23 cellular contexts compared by ENCODE assay signal in genomic region chr13:63741029-63741813, GRCh38.
DNase-seq lines count a peak whose midpoint lies in the region; ATAC-seq and TF ChIP-seq lines count a peak whose summit lies in the region.
"Had no signal": no experiment of that assay in that cellular context is flagged by ENCODE, and none has a peak within 500 bp of the region (broad histone marks: within the 10 kb centered on the region; RNA-seq: fewer than 3 reads in every experiment).

No MANE protein-coding gene starts in this region.

- H3K9me3 Mint-ChIP-seq in chondrocyte (ENCODE audit: low read depth) (peaks cover 5% of the 10 kb centered on the region), MCF 10A (ENCODE audit: unreplicated experiment) (no peaks in the 10 kb centered on the region)

- TF ChIP-seq CTCF in chondrocyte (IDR thresholded peaks at IDR 0.05) (no peak), lower lobe of right lung (IDR thresholded peaks at IDR 0.05) (no peak), upper lobe of left lung (IDR thresholded peaks at IDR 0.05) (no peak), MCF 10A (IDR thresholded peaks at IDR 0.05; ENCODE audit: unreplicated experiment) (no peak)

- H3K9me3 ChIP-seq in lower lobe of right lung, result no peaks in the 10 kb centered on the region
- H3K9me3 ChIP-seq in upper lobe of left lung, result peaks cover 0 to 22% (median 5%) of the 10 kb centered on the region in 4 donors
- H3K9me3 ChIP-seq: SJCRH30 had no signal

- no peak overlapping the region for H3K27ac ChIP-seq in lower lobe of right lung
- no peak overlapping the region for H3K27ac ChIP-seq in upper lobe of left lung
- H3K27ac ChIP-seq: KMS-11, Peyer's patch, SJCRH30 had no signal

- TF ChIP-seq POLR2A in upper lobe of left lung (IDR thresholded peaks at IDR 0.05), result no peak

- DNase-seq in activated gamma-delta T cell (lab: John Stamatoyannopoulos, UW) (peak; percentile 3), activated gamma-delta T cell treated with Interleukin-2 at 50 U/mL for 16 hours (no peak), chondrocyte (ENCODE audit: low spot score) (peak; percentile 88), lower lobe of right lung (peak; percentile 24), upper lobe of left lung (peak; percentile 13 to 57), MCF 10A (ENCODE audit: unreplicated experiment) (no peak)
- DNase-seq: AML-193, C1 segment of cervical spinal cord, Calu3, IMR-90, NCI-H1105, NCI-H146, NCI-H2029, NCI-H226, NCI-H524, NCI-H774, Peyer's patch, SJCRH30 had no signal

- H3K4me1 Mint-ChIP-seq in chondrocyte (ENCODE audit: low read depth), result no peaks in the 10 kb centered on the region
- H3K4me1 Mint-ChIP-seq in MCF 10A (ENCODE audit: insufficient read depth, unreplicated experiment), result no peaks in the 10 kb centered on the region
- H3K4me1 Mint-ChIP-seq: CD8-positive, alpha-beta memory T cell; GM23338 had no signal

- H3K4me3 Mint-ChIP-seq in chondrocyte (ENCODE audit: unreplicated experiment), result no peak overlapping the region
- no peak overlapping the region for H3K4me3 Mint-ChIP-seq in MCF 10A (ENCODE audit: unreplicated experiment)
- H3K4me3 Mint-ChIP-seq: CD8-positive, alpha-beta memory T cell; GM23338 had no signal

- BruUV-seq in MCF 10A (replicated peaks; lab: Mats Ljungman, UMichigan), result no TSS peak

- intact Hi-C loops in lower lobe of right lung (cut with DNase I), result no loop called here
- intact Hi-C loops in MCF 10A (cut with micrococcal nuclease), result no loop called here

- no peak overlapping the region for H3K27ac Mint-ChIP-seq in chondrocyte (ENCODE audit: unreplicated experiment)
- no peak overlapping the region for H3K27ac Mint-ChIP-seq in MCF 10A (ENCODE audit: low read depth, unreplicated experiment)
- H3K27ac Mint-ChIP-seq: CD8-positive, alpha-beta memory T cell; GM23338 had no signal

- TF ChIP-seq EP300 in upper lobe of left lung (IDR thresholded peaks at IDR 0.05), result no peak

- no peaks in the 10 kb centered on the region for H3K27me3 ChIP-seq in lower lobe of right lung (ENCODE audit: low read depth)
- H3K27me3 ChIP-seq in upper lobe of left lung, result no peaks in the 10 kb centered on the region
- H3K27me3 ChIP-seq: Peyer's patch, SJCRH30 had no signal

- no peaks in the 10 kb centered on the region for H3K36me3 Mint-ChIP-seq in chondrocyte (ENCODE audit: low read depth)
- no peaks in the 10 kb centered on the region for H3K36me3 Mint-ChIP-seq in MCF 10A (ENCODE audit: insufficient read depth, unreplicated experiment)
- H3K36me3 Mint-ChIP-seq: CD8-positive, alpha-beta memory T cell had no signal

- WGBS in upper lobe of left lung, 2 donors, result 93 to 94% methylated on average over 3 to 25 of the region's 36 CpGs

- POLR2A ChIA-PET in MCF 10A (lab: Yijun Ruan, JAX), result no interaction called here

- H3K36me3 ChIP-seq in lower lobe of right lung (no peaks in the 10 kb centered on the region), upper lobe of left lung (no peaks in the 10 kb centered on the region)
- H3K36me3 ChIP-seq: Peyer's patch, SJCRH30 had no signal

- CTCF ChIA-PET in MCF 10A (lab: Yijun Ruan, JAX), result no interaction called here

- ATAC-seq in lower lobe of right lung, result no peak
- peak in 1 of 2 donors; percentile 22 for ATAC-seq in upper lobe of left lung (ENCODE audit: low FRiP score in 2 of 2)
- ATAC-seq in GM18511 (IDR thresholded peaks at IDR 0.05; ENCODE audit: unreplicated experiment), result no peak
- ATAC-seq: GM23338, HCT116 had no signal

- H3K4me1 ChIP-seq in lower lobe of right lung, result no peaks in the 10 kb centered on the region
- H3K4me1 ChIP-seq in upper lobe of left lung, result no peaks in the 10 kb centered on the region
- H3K4me1 ChIP-seq: Peyer's patch, SJCRH30 had no signal

- no peaks in the 10 kb centered on the region for H3K27me3 Mint-ChIP-seq in chondrocyte (ENCODE audit: low read depth)
- no peaks in the 10 kb centered on the region for H3K27me3 Mint-ChIP-seq in MCF 10A (ENCODE audit: insufficient read depth, unreplicated experiment)
- H3K27me3 Mint-ChIP-seq: CD8-positive, alpha-beta memory T cell had no signal

- H3K4me3 ChIP-seq in lower lobe of right lung, result no peak overlapping the region
- no peak overlapping the region for H3K4me3 ChIP-seq in upper lobe of left lung
- H3K4me3 ChIP-seq: GM23338, Peyer's patch, SJCRH30 had no signal

Comparison
In these comparisons a context has a peak if more than half of its experiments do, and no peak if none do; other contexts are left out.
1. DNase-seq: peak in activated gamma-delta T cell (single experiment), chondrocyte (single experiment), lower lobe of right lung (single experiment) and upper lobe of left lung (2 of 2); none in activated gamma-delta T cell treated with Interleukin-2 at 50 U/mL for 16 hours (single experiment) and MCF 10A (single experiment).